Comparison of ENCODE assay signal across 8 cellular contexts in the genomic region with DNA sequence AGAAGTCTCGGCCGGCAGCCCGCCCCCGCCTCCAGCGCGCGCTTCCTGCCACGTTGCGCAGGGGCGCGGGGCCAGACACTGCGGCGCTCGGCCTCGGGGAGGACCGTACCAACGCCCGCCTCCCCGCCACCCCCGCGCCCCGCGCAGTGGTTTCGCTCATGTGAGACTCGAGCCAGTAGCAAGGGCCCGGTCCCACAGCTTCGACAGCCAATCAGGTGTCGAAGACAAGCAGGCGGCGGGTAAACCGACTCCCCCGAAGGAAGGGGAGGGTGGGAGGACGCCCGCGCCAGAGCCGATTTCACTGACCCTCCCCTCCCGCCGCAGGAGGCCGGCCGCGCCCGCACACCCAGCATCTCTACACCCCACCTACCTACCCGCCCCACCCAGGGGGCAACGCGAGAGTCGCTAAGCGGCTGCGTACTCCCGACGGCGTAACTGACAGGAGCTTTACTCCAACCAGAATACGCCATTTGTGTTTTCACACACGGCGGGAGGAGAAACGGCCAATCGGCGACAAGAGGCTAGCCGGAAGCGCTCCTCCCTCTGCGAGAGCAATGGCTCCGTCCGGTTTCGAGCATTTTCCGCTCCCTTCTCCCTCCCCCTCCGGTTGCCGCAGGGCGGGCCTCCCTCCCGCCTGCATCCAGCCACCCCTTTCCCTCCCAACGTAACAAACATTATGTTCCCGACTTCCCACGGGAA.
A peak's percentile ranks its signal among the peaks of the same experiment; 100 is the strongest.
DNase-seq lines count a peak whose midpoint lies in the region; ATAC-seq lines count a peak whose summit lies in the region.

No MANE protein-coding gene starts in this region.

- peak; percentile 93 for DNase-seq in AG08396 (ENCODE audit: low spot score)
- DNase-seq in NCI-H345 (lab: John Stamatoyannopoulos, UW) = peak; percentile 98
- peak; percentile 98 to 99 (median 98) for DNase-seq in activated CD4-positive, CD25-positive, alpha-beta regulatory T cell (lab: John Stamatoyannopoulos, UW)
- DNase-seq in central memory CD4-positive, alpha-beta T cell = peak; percentile 100
- DNase-seq in inferior parietal cortex (ENCODE audit: extremely low spot score) = peak; percentile 99
- DNase-seq in smooth muscle cell of the brain vasculature (ENCODE audit: low read depth, low spot score) = peak; percentile 100

- ATAC-seq in GM19025 (IDR thresholded peaks at IDR 0.05; ENCODE audit: low read depth, unreplicated experiment) (peak; percentile 67), HG03280 (IDR thresholded peaks at IDR 0.05; ENCODE audit: unreplicated experiment) (peak; percentile 66)

Comparison
In these comparisons a context has a peak if more than half of its experiments do, and no peak if none do; other contexts are left out.
1. Peak in every context shown above with its lines: DNase-seq and ATAC-seq.